1 cellular context compared by ENCODE assay signal in genomic region chr17:74864866-74865395, GRCh38.
TF ChIP-seq lines count a peak whose summit lies in the region.

No MANE protein-coding gene starts in this region.

TF ChIP-seq in GM23338, 12 proteins besides CTCF, POLR2A, EP300 and RAD21:
- no peak for TF ChIP-seq NANOG (IDR thresholded peaks at IDR 0.05; ENCODE audit: borderline replicate concordance)
- 0 out of 2 replicates have a peak, but pooled peaks have one; percentile 6 for TF ChIP-seq CREB1 (CRISPR knock-in tag; IDR thresholded peaks at IDR 0.05; ENCODE audit: low read depth)
